In genomic region chr17:64441772-64442549, GRCh38 we compare ENCODE assay signal across 9 cellular contexts. TPM values are rescaled to one million over a fixed set of nuclear protein-coding genes. Genes with fewer than 3 reads are reported as not detected.
DNase-seq lines count a peak whose midpoint lies in the region; ATAC-seq and TF ChIP-seq lines count a peak whose summit lies in the region.
"Had no signal": no experiment of that assay in that cellular context is flagged by ENCODE, and none has a peak within 500 bp of the region (broad histone marks: within the 10 kb centered on the region; RNA-seq: fewer than 3 reads in every experiment).

No MANE protein-coding gene starts in this region.

- TF ChIP-seq POLR2A in stomach (IDR thresholded peaks at IDR 0.05) (no peak), breast epithelium (IDR thresholded peaks at IDR 0.05) (no peak)

- H3K9me3 Mint-ChIP-seq in activated T-cell treated with anti-CD3 and anti-CD28 coated beads, Interleukin-2, amount 50 U/mL, for 4 hours, result peaks cover 7% of the 10 kb centered on the region

- no peak overlapping the region for H3K4me3 ChIP-seq in right atrium auricular region
- H3K4me3 ChIP-seq in stomach, result no peak overlapping the region
- no peak overlapping the region for H3K4me3 ChIP-seq in breast epithelium
- H3K4me3 ChIP-seq: tibial nerve had no signal

- H3K27ac ChIP-seq in right atrium auricular region (peak overlapping the region; percentile 31 to 46), stomach (peak overlapping the region in 4 of 5 donors; percentile 3 to 75 (median 47)), breast epithelium (peak overlapping the region in 1 of 2 donors; percentile 66)

- peaks cover 0 to 14% of the 10 kb centered on the region in 2 donors for H3K4me1 ChIP-seq in right atrium auricular region
- H3K4me1 ChIP-seq in stomach, result peaks cover 0 to 24% (median 6%) of the 10 kb centered on the region in 4 donors
- H3K4me1 ChIP-seq in breast epithelium, result no peaks in the 10 kb centered on the region

- H3K9me3 ChIP-seq in right atrium auricular region (peaks cover 11 to 21% of the 10 kb centered on the region in 2 donors), stomach (peaks cover 14 to 28% (median 21%) of the 10 kb centered on the region in 4 donors), breast epithelium (peaks cover 13 to 16% of the 10 kb centered on the region in 2 donors)

- no peaks in the 10 kb centered on the region for H3K36me3 Mint-ChIP-seq in activated T-cell treated with anti-CD3 and anti-CD28 coated beads, Interleukin-2, amount 50 U/mL, for 4 hours (ENCODE audit: insufficient read depth)

- WGBS in stomach, 5 donors, result 21 to 35% (median 29%) methylated on average over 10 of the region's 10 CpGs

- ATAC-seq in activated T-cell treated with anti-CD3 and anti-CD28 coated beads, Interleukin-2, amount 50 U/mL, for 4 hours, result peak; percentile 51 to 61
- no peak for ATAC-seq in GM19467 (IDR thresholded peaks at IDR 0.05; ENCODE audit: unreplicated experiment)

- H3K27me3 Mint-ChIP-seq in activated T-cell treated with anti-CD3 and anti-CD28 coated beads, Interleukin-2, amount 50 U/mL, for 4 hours (ENCODE audit: low read depth), result no peaks in the 10 kb centered on the region

- no peaks in the 10 kb centered on the region for H3K36me3 ChIP-seq in right atrium auricular region
- no peaks in the 10 kb centered on the region for H3K36me3 ChIP-seq in stomach
- no peaks in the 10 kb centered on the region for H3K36me3 ChIP-seq in breast epithelium

- intact Hi-C loops in stomach (cut with DNase I; ENCODE audit: low total_unique reads), result no loop called here
- intact Hi-C loops in breast epithelium (cut with DNase I; ENCODE audit: low total_unique reads), result no loop called here

- TF ChIP-seq EP300 in stomach (IDR thresholded peaks at IDR 0.05), result no peak

- H3K4me1 Mint-ChIP-seq in activated T-cell treated with anti-CD3 and anti-CD28 coated beads, Interleukin-2, amount 50 U/mL, for 4 hours (ENCODE audit: low read depth), result peaks cover 28% of the 10 kb centered on the region

- H3K27me3 ChIP-seq in right atrium auricular region (no peaks in the 10 kb centered on the region), stomach (no peaks in the 10 kb centered on the region), breast epithelium (no peaks in the 10 kb centered on the region)
- H3K27me3 ChIP-seq: tibial nerve had no signal

- TF ChIP-seq CTCF in right atrium auricular region (IDR thresholded peaks at IDR 0.05) (no peak), stomach (IDR thresholded peaks at IDR 0.05) (no peak), breast epithelium (IDR thresholded peaks at IDR 0.05) (no peak)

- H3K4me3 Mint-ChIP-seq in activated T-cell treated with anti-CD3 and anti-CD28 coated beads, Interleukin-2, amount 50 U/mL, for 4 hours, result peak overlapping the region; percentile 68

- DNase-seq in LHCN-M2 (ENCODE audit: low read depth), result peak; percentile 97
- no peak for DNase-seq in activated T-cell treated with anti-CD3 and anti-CD28 coated beads, Interleukin-2, amount 50 U/mL, for 4 hours
- no peak for DNase-seq in right atrium auricular region (ENCODE audit: low spot score)
- DNase-seq in stomach, result no peak
- DNase-seq in HT-29 (ENCODE audit: low spot score), result no peak
- DNase-seq in kidney glomerular epithelial cell (lab: John Stamatoyannopoulos, UW), result no peak
- no peak for DNase-seq in breast epithelium (ENCODE audit: low spot score in 2 of 2)

RNA-seq across cellular contexts. Expression of gene MILR1, which starts 7.0 kb away (rescaled TPM):
- total RNA-seq in LHCN-M2 (2014; rRNA removed), result 36.8 and 52.6 TPM in 2 replicates
- 10.1 TPM for polyA plus RNA-seq in LHCN-M2 (2012)
- total RNA-seq in activated T-cell treated with anti-CD3 and anti-CD28 coated beads, Interleukin-2, amount 50 U/mL, for 4 hours, result not detected
- 1 to 10 TPM; 2.4 to 5.0 TPM for total RNA-seq in right atrium auricular region
- 1 to 10 TPM in 2 of 5 donors, not detected in 3; 1.8 to 4.2 TPM for total RNA-seq in stomach
- 1 to 10 TPM; 1.4 to 3.4 (median 2.7) TPM for polyA plus RNA-seq in stomach
- total RNA-seq in HT-29 (2014; rRNA removed; shearing (Covaris generic)), result 0.71 and 2.5 TPM in 2 replicates
- total RNA-seq in breast epithelium, result 1 to 10 TPM; 3.1 to 8.3 (median 4.3) TPM

RNA-seq across cellular contexts. Expression of gene PECAM1, which starts 51.3 kb away (rescaled TPM):
- total RNA-seq in LHCN-M2 (2014; rRNA removed), result 0.19 and 0.46 TPM in 2 replicates
- polyA plus RNA-seq in LHCN-M2 (2012), result 0.05 TPM
- total RNA-seq in activated T-cell treated with anti-CD3 and anti-CD28 coated beads, Interleukin-2, amount 50 U/mL, for 4 hours, result 10 to 100 TPM in 1 of 3 donors, 1 to 10 TPM in 2; 1.8 to 10.0 (median 9.1) TPM
- total RNA-seq in right atrium auricular region, result 100 to 1,000 TPM in 1 of 2 donors, 10 to 100 TPM in 1; 77.5 to 153 TPM
- 10 to 100 TPM; 26.8 to 87.5 (median 50.7) TPM for total RNA-seq in stomach
- polyA plus RNA-seq in stomach, result 10 to 100 TPM in 1 of 3 donors, 1 to 10 TPM in 2; 5.5 to 13.4 (median 7.5) TPM
- 0.57 and 2.2 TPM in 2 replicates for total RNA-seq in HT-29 (2014; rRNA removed; shearing (Covaris generic))
- total RNA-seq in breast epithelium, result 100 to 1,000 TPM in 2 of 3 donors, 10 to 100 TPM in 1; 85.3 to 181 (median 159) TPM

RNA-seq across cellular contexts. Expression of gene POLG2, which starts 54.9 kb away (rescaled TPM):
- total RNA-seq in LHCN-M2 (2014; rRNA removed), result 6.5 and 8.7 TPM in 2 replicates
- 4.4 TPM for polyA plus RNA-seq in LHCN-M2 (2012)
- 10 to 100 TPM; 34.1 to 34.9 (median 34.2) TPM for total RNA-seq in activated T-cell treated with anti-CD3 and anti-CD28 coated beads, Interleukin-2, amount 50 U/mL, for 4 hours
- total RNA-seq in right atrium auricular region, result 1 to 10 TPM; 2.7 to 3.3 TPM
- total RNA-seq in stomach, result 10 to 100 TPM in 3 of 5 donors, 1 to 10 TPM in 2; 1.3 to 41.4 (median 12.3) TPM
- polyA plus RNA-seq in stomach, result 10 to 100 TPM in 1 of 3 donors, 1 to 10 TPM in 2; 3.7 to 11.8 (median 8.0) TPM
- 5.1 and 6.5 TPM in 2 replicates for total RNA-seq in HT-29 (2014; rRNA removed; shearing (Covaris generic))
- 10 to 100 TPM in 2 of 3 donors, 1 to 10 TPM in 1; 3.2 to 18.7 (median 12.8) TPM for total RNA-seq in breast epithelium
